15 cellular contexts compared by ENCODE assay signal in genomic region chr13:102897371-102898138, GRCh38. TPM values are rescaled to one million over a fixed set of nuclear protein-coding genes. Genes with fewer than 3 reads are reported as not detected.
A peak's percentile ranks its signal among the peaks of the same experiment; 100 is the strongest.
DNase-seq lines count a peak whose midpoint lies in the region; ATAC-seq and TF ChIP-seq lines count a peak whose summit lies in the region.
"Had no signal": no experiment of that assay in that cellular context is flagged by ENCODE, and none has a peak within 500 bp of the region (broad histone marks: within the 10 kb centered on the region; RNA-seq: fewer than 3 reads in every experiment).

No MANE protein-coding gene starts in this region.

- H3K36me3 ChIP-seq in gastrocnemius medialis: no peaks in the 10 kb centered on the region

- H3K4me1 ChIP-seq in right cardiac atrium (ENCODE audit: control insufficient read depth, insufficient read depth, low read length): peaks cover 3% of the 10 kb centered on the region
- peaks cover 0 to 6% of the 10 kb centered on the region in 2 donors for H3K4me1 ChIP-seq in gastrocnemius medialis

- TF ChIP-seq CTCF in gastrocnemius medialis (IDR thresholded peaks at IDR 0.05 in 4 of 5, conservative IDR thresholded peaks at IDR 0.05 in 1 of 5): no peak

- peak; percentile 69 for DNase-seq in G401 (ENCODE audit: low spot score)
- DNase-seq in central memory CD8-positive, alpha-beta T cell (ENCODE audit: low spot score in 2 of 2): no peak
- peak; percentile 33 to 73 (median 73) for DNase-seq in right cardiac atrium
- DNase-seq in gastrocnemius medialis: peak; percentile 9 to 73
- no peak for DNase-seq in NCI-H2081 treated with DMSO at 0.1 percent for 48 hours (lab: John Stamatoyannopoulos, UW)
- no peak for DNase-seq in NOMO-1 treated with DMSO at 0.1 percent for 48 hours (lab: John Stamatoyannopoulos, UW; ENCODE audit: unreplicated experiment)
- DNase-seq: DMS53; NCI-H2107; NCI-H226; NCI-H526 treated with DMSO at 0.1 percent for 48 hours; NK-92 treated with Interleukin-12 subunit alpha and Interleukin-12 subunit beta, amount 100 ng/mL, for 24 hours had no signal

- no peaks in the 10 kb centered on the region for H3K9me3 Mint-ChIP-seq in central memory CD8-positive, alpha-beta T cell

- H3K9me3 ChIP-seq in right cardiac atrium (ENCODE audit: control insufficient read depth, low read length) (no peaks in the 10 kb centered on the region), gastrocnemius medialis (no peaks in the 10 kb centered on the region)

- ATAC-seq in central memory CD8-positive, alpha-beta T cell (replicated peaks; ENCODE audit: extremely low read depth, poor library complexity, severe bottlenecking): no peak
- ATAC-seq in right cardiac atrium (peak; percentile 79 to 89), gastrocnemius medialis (peak in 1 of 2 donors; percentile 89), HG03565 (IDR thresholded peaks at IDR 0.05; ENCODE audit: unreplicated experiment) (no peak), GM19351 (IDR thresholded peaks at IDR 0.05; ENCODE audit: unreplicated experiment) (no peak)
- ATAC-seq: GM12878, HCT116 had no signal

- WGBS in right cardiac atrium: 71% methylated on average over 6 of the region's 6 CpGs

- H3K4me3 Mint-ChIP-seq in central memory CD8-positive, alpha-beta T cell: no peak overlapping the region

- H3K27ac ChIP-seq in right cardiac atrium (ENCODE audit: low read length): peak overlapping the region; percentile 25
- H3K27ac ChIP-seq in gastrocnemius medialis: peak overlapping the region in 1 of 4 donors; percentile 30

- H3K4me3 ChIP-seq in right cardiac atrium (ENCODE audit: low read length): no peak overlapping the region
- H3K4me3 ChIP-seq in gastrocnemius medialis: no peak overlapping the region
- H3K4me3 ChIP-seq: GM12878 had no signal

- no peak for TF ChIP-seq POLR2A in gastrocnemius medialis (IDR thresholded peaks at IDR 0.05)

- no peaks in the 10 kb centered on the region for H3K4me1 Mint-ChIP-seq in central memory CD8-positive, alpha-beta T cell

- no peaks in the 10 kb centered on the region for H3K36me3 Mint-ChIP-seq in central memory CD8-positive, alpha-beta T cell (ENCODE audit: insufficient read depth)

- H3K27me3 Mint-ChIP-seq in central memory CD8-positive, alpha-beta T cell: peaks cover 2% of the 10 kb centered on the region

- in situ Hi-C loops in G401 (cut with HindIII; ENCODE audit: low sequenced_read_pairs): no loop called here
- in situ Hi-C loops in gastrocnemius medialis (cut with MboI; ENCODE audit: low sequenced_read_pairs in 4 of 4): no loop called here

- intact Hi-C loops in right cardiac atrium (cut with DNase I): no loop called here
- intact Hi-C loops in gastrocnemius medialis (cut with DNase I; ENCODE audit: low total_unique reads): no loop called here

- H3K27me3 ChIP-seq in right cardiac atrium (ENCODE audit: control insufficient read depth, insufficient read depth) (no peaks in the 10 kb centered on the region), gastrocnemius medialis (no peaks in the 10 kb centered on the region)

- peak overlapping the region; percentile 32 for H3K27ac Mint-ChIP-seq in central memory CD8-positive, alpha-beta T cell (ENCODE audit: low read depth)

RNA-seq across cellular contexts. Expression of gene ERCC5, which starts 51.7 kb away (rescaled TPM):
- total RNA-seq in G401 (2014; rRNA removed; shearing (Covaris generic)): 15.9 and 50.2 TPM in 2 replicates
- total RNA-seq in right cardiac atrium (10 to 100 TPM; 28.6 to 34.4 (median 30.6) TPM), gastrocnemius medialis (10 to 100 TPM; 43.5 to 77.7 (median 46.8) TPM)
- 28.4 TPM for polyA plus RNA-seq in right cardiac atrium

Comparison
In these comparisons a context has a peak if more than half of its experiments do, and no peak if none do; other contexts are left out.
1. DNase-seq: peak in G401 (single experiment), right cardiac atrium (3 of 3) and gastrocnemius medialis (2 of 2); none in central memory CD8-positive, alpha-beta T cell (0 of 2), NCI-H2081 treated with DMSO at 0.1 percent for 48 hours (single experiment) and NOMO-1 treated with DMSO at 0.1 percent for 48 hours (single experiment).
2. ATAC-seq: peak in right cardiac atrium (2 of 2); none in central memory CD8-positive, alpha-beta T cell (single experiment), HG03565 (single experiment) and GM19351 (single experiment).